In genomic region chr2:164954954-164955701, GRCh38 we compare ENCODE assay signal across 8 cellular contexts. TPM values are rescaled to one million over a fixed set of nuclear protein-coding genes. Genes with fewer than 3 reads are reported as not detected.
A peak's percentile ranks its signal among the peaks of the same experiment; 100 is the strongest.
DNase-seq lines count a peak whose midpoint lies in the region; ATAC-seq and TF ChIP-seq lines count a peak whose summit lies in the region.

TSS of gene SLC38A11 (minus strand) at chr2:164955525. CDS start at chr2:164955247, 278 bp downstream.

- no peak for TF ChIP-seq CTCF in lower leg skin (IDR thresholded peaks at IDR 0.05)
- no peak for TF ChIP-seq CTCF in suprapubic skin (IDR thresholded peaks at IDR 0.05)

- peak within 1 kb of the TSS; percentile 61 to 78 for H3K4me3 ChIP-seq in duodenal mucosa (ENCODE audit: low read depth in 1 of 2, low read length in 2 of 2)
- no peak within 1 kb of the TSS for H3K4me3 ChIP-seq in lower leg skin (ENCODE audit: low read depth, poor library complexity, severe bottlenecking)
- peak within 1 kb of the TSS; percentile 45 for H3K4me3 ChIP-seq in suprapubic skin

- H3K27me3 Mint-ChIP-seq in IgD-negative memory B cell: peaks cover 7% of the 10 kb centered on the region

- no peak within 1 kb of the TSS for H3K27ac Mint-ChIP-seq in IgD-negative memory B cell

- H3K4me1 ChIP-seq in duodenal mucosa (ENCODE audit: control insufficient read depth in 1 of 2, insufficient read depth in 2 of 2, low read length in 2 of 2): peaks cover 0 to 6% of the 10 kb centered on the region in 2 donors
- peaks cover 10% of the 10 kb centered on the region for H3K4me1 ChIP-seq in suprapubic skin

- no peak for TF ChIP-seq POLR2A in lower leg skin (IDR thresholded peaks at IDR 0.05)
- no peak for TF ChIP-seq POLR2A in suprapubic skin (IDR thresholded peaks at IDR 0.05)

- H3K4me1 Mint-ChIP-seq in IgD-negative memory B cell: peaks cover 0 to 9% (median 6%) of the 10 kb centered on the region in 3 donors

- no peaks in the 10 kb centered on the region for H3K36me3 ChIP-seq in duodenal mucosa (ENCODE audit: control insufficient read depth in 1 of 2, insufficient read depth in 2 of 2, low read length in 2 of 2)
- H3K36me3 ChIP-seq in suprapubic skin: no peaks in the 10 kb centered on the region

- H3K27ac ChIP-seq in duodenal mucosa (ENCODE audit: low read depth, low read length) (no peak within 1 kb of the TSS), suprapubic skin (no peak within 1 kb of the TSS)

- TF ChIP-seq EP300 in suprapubic skin (IDR thresholded peaks at IDR 0.05): no peak

- peak within 1 kb of the TSS; percentile 56 to 58 for H3K9ac ChIP-seq in duodenal mucosa (ENCODE audit: low read depth in 1 of 2, low read length in 2 of 2)

- H3K9me3 ChIP-seq in duodenal mucosa (ENCODE audit: control insufficient read depth in 1 of 2, low read length in 2 of 2) (no peaks in the 10 kb centered on the region), suprapubic skin (no peaks in the 10 kb centered on the region)

- H3K27me3 ChIP-seq in duodenal mucosa (ENCODE audit: control insufficient read depth in 1 of 2, insufficient read depth in 2 of 2, low read length in 2 of 2) (no peaks in the 10 kb centered on the region), suprapubic skin (peaks cover 27% of the 10 kb centered on the region)

- DNase-seq in lower leg skin (ENCODE audit: low spot score in 2 of 2) (peak; percentile 18 to 85), suprapubic skin (ENCODE audit: low spot score in 2 of 2) (peak in 1 of 2 donors; percentile 64), NCI-H1105 treated with DMSO at 0.1 percent for 48 hours (lab: John Stamatoyannopoulos, UW) (no peak), UCSD-AML1 (lab: John Stamatoyannopoulos, UW; ENCODE audit: unreplicated experiment) (no peak), SKM-1 (lab: John Stamatoyannopoulos, UW; ENCODE audit: unreplicated experiment) (no peak)

- intact Hi-C loops in lower leg skin (cut with DNase I; ENCODE audit: low total_unique reads): no loop called here

- H3K4me3 Mint-ChIP-seq in IgD-negative memory B cell: peak within 1 kb of the TSS; percentile 1 to 85 (median 60)

- ATAC-seq in HG02970 (IDR thresholded peaks at IDR 0.05; ENCODE audit: low FRiP score, unreplicated experiment): no peak

- H3K9me3 Mint-ChIP-seq in IgD-negative memory B cell: peaks cover 0 to 3% (median 0%) of the 10 kb centered on the region in 3 donors

- peaks cover 6% of the 10 kb centered on the region for H3K36me3 Mint-ChIP-seq in IgD-negative memory B cell

- 14 to 19% methylated on average over 29 to 34 of the region's 34 CpGs for WGBS in lower leg skin, 2 donors
- 21% methylated on average over 24 of the region's 34 CpGs for WGBS in suprapubic skin

RNA-seq across cellular contexts. Expression of gene SLC38A11, which starts in this region (rescaled TPM):
- polyA plus RNA-seq in IgD-negative memory B cell: 0.60 TPM
- total RNA-seq in lower leg skin (1 to 10 TPM in 1 of 4 donors, under 1 TPM in 2, not detected in 1; 0.32 to 2.9 (median 0.52) TPM), suprapubic skin (1 to 10 TPM in 1 of 4 donors, under 1 TPM in 2, not detected in 1; 0.42 to 1.1 (median 0.52) TPM)

Comparison
In these comparisons a context has a peak if more than half of its experiments do, and no peak if none do; other contexts are left out.
1. DNase-seq: peak in lower leg skin (2 of 2); none in NCI-H1105 treated with DMSO at 0.1 percent for 48 hours (single experiment), UCSD-AML1 (single experiment) and SKM-1 (single experiment).